In genomic region chr3:102057781-102058421, GRCh38 we compare ENCODE assay signal across 9 cellular contexts.
A peak's percentile ranks its signal among the peaks of the same experiment; 100 is the strongest.
DNase-seq lines count a peak whose midpoint lies in the region; ATAC-seq and TF ChIP-seq lines count a peak whose summit lies in the region.
"Had no signal": no experiment of that assay in that cellular context is flagged by ENCODE, and none has a peak within 500 bp of the region (broad histone marks: within the 10 kb centered on the region; RNA-seq: fewer than 3 reads in every experiment).

No MANE protein-coding gene starts in this region.

- no peak for TF ChIP-seq CTCF in SK-N-SH (IDR thresholded peaks at IDR 0.05)

- TF ChIP-seq RAD21 in SK-N-SH (IDR thresholded peaks at IDR 0.05; ENCODE audit: low read length) = no peak

- H3F3A ChIP-seq in SK-N-SH (replicated peaks; ENCODE audit: insufficient read depth) = peaks cover under 1% of the 10 kb centered on the region

- no peaks in the 10 kb centered on the region for H3K9me2 ChIP-seq in SK-N-SH

- H3K27me3 ChIP-seq in SK-N-SH (ENCODE audit: insufficient read depth) = no peaks in the 10 kb centered on the region

- no peak for TF ChIP-seq EP300 in SK-N-SH (IDR thresholded peaks at IDR 0.05; ENCODE audit: borderline replicate concordance in 1 of 2, low read depth in 1 of 2, low read length in 1 of 2)

- no peaks in the 10 kb centered on the region for H3K79me2 ChIP-seq in SK-N-SH (ENCODE audit: insufficient read depth)

- no peaks in the 10 kb centered on the region for H3K36me3 ChIP-seq in SK-N-SH (replicated peaks in 1 of 2; ENCODE audit: control insufficient read depth in 1 of 2, insufficient read depth in 2 of 2, low read length in 1 of 2)

- no peak overlapping the region for H3K4me2 ChIP-seq in SK-N-SH

- H3K9ac ChIP-seq in SK-N-SH = no peak overlapping the region

- peak; percentile 88 for ATAC-seq in GM18519 (IDR thresholded peaks at IDR 0.05; ENCODE audit: low FRiP score, unreplicated experiment)
- peak; percentile 87 for ATAC-seq in GM21390 (IDR thresholded peaks at IDR 0.05; ENCODE audit: unreplicated experiment)
- peak; percentile 75 for ATAC-seq in HG03354 (IDR thresholded peaks at IDR 0.05; ENCODE audit: poor library complexity, severe bottlenecking, unreplicated experiment)

- DNase-seq in germinal center (ENCODE audit: low spot score) = peak; percentile 33
- DNase-seq in SK-N-SH = no peak
- no peak for DNase-seq in NCI-H82 (lab: John Stamatoyannopoulos, UW)
- DNase-seq in activated CD8-positive, alpha-beta memory T cell treated with anti-CD3 and anti-CD28 coated beads for 24 hours = no peak
- no peak for DNase-seq in retina
- DNase-seq: activated CD4-positive, CD25-positive, alpha-beta regulatory T cell treated with anti-CD3 and anti-CD28 coated beads, Interleukin-2, amount 50 U/mL, for 72 hours had no signal

- no peak overlapping the region for H3K27ac ChIP-seq in SK-N-SH (ENCODE audit: low read depth in 2 of 2, low read length in 1 of 2)

- POLR2A ChIA-PET in SK-N-SH (lab: Yijun Ruan, JAX) = no interaction called here

- H2AFZ ChIP-seq in SK-N-SH (ENCODE audit: low read depth) = no peak overlapping the region

- peaks cover 0 to 4% of the 10 kb centered on the region in 2 experiments; a peak in 1 of 4 replicates for H3K4me1 ChIP-seq in SK-N-SH (ENCODE audit: control insufficient read depth in 1 of 2, insufficient read depth in 2 of 2, low read depth in 1 of 2, low read length in 1 of 2)

- H4K20me1 ChIP-seq in SK-N-SH (ENCODE audit: insufficient read depth) = no peaks in the 10 kb centered on the region

- CTCF ChIA-PET in SK-N-SH (lab: Yijun Ruan, JAX) = interaction anchor here (0.6 kb wide), 1 partner anchor 13 kb away, joined by 3 read pairs; no protein-coding TSS in a partner anchor

- H3K4me3 ChIP-seq in SK-N-SH (ENCODE audit: low read depth in 2 of 2, low read length in 1 of 2) = no peak overlapping the region

- H3K9me3 ChIP-seq in SK-N-SH = no peaks in the 10 kb centered on the region

TF ChIP-seq in SK-N-SH, 30 proteins besides CTCF, POLR2A, EP300 and RAD21:
- no peak for TF ChIP-seq NFIC (IDR thresholded peaks at IDR 0.05; ENCODE audit: borderline replicate concordance)
- TF ChIP-seq USF2 (IDR thresholded peaks at IDR 0.05; ENCODE audit: borderline replicate concordance, low read depth, low read length) = no peak
- no peak for TF ChIP-seq TEAD4 (IDR thresholded peaks at IDR 0.05; ENCODE audit: borderline replicate concordance, insufficient read depth)
- no peak for TF ChIP-seq RCOR1 (IDR thresholded peaks at IDR 0.05; ENCODE audit: low read length)
